In genomic region chr5:142006363-142007236, GRCh38 we compare ENCODE assay signal across 15 cellular contexts. TPM values are rescaled to one million over a fixed set of nuclear protein-coding genes. Genes with fewer than 3 reads are reported as not detected.
DNase-seq lines count a peak whose midpoint lies in the region; ATAC-seq and TF ChIP-seq lines count a peak whose summit lies in the region.
"Had no signal": no experiment of that assay in that cellular context is flagged by ENCODE, and none has a peak within 500 bp of the region (broad histone marks: within the 10 kb centered on the region; RNA-seq: fewer than 3 reads in every experiment).

No MANE protein-coding gene starts in this region.

- ATAC-seq in HG03565 (IDR thresholded peaks at IDR 0.05; ENCODE audit: unreplicated experiment) (peak; percentile 68), HG03095 (IDR thresholded peaks at IDR 0.05; ENCODE audit: unreplicated experiment) (no peak)

- no peak overlapping the region for H3K4ac ChIP-seq in mesenchymal stem cell (ENCODE audit: low read depth in 1 of 2, low read length in 2 of 2)

- no peak overlapping the region for H2AK5ac ChIP-seq in mesenchymal stem cell (ENCODE audit: low read length, severe bottlenecking)

- H3K4me3 ChIP-seq in OCI-LY7 (ENCODE audit: low read depth, low read length, poor library complexity, severe bottlenecking) (no peak overlapping the region), mesenchymal stem cell (ENCODE audit: insufficient read depth in 1 of 2, low read depth in 1 of 2, low read length in 2 of 2) (no peak overlapping the region)
- H3K4me3 ChIP-seq: esophagus squamous epithelium, suprapubic skin had no signal

- no peak overlapping the region for H2BK15ac ChIP-seq in mesenchymal stem cell (ENCODE audit: low read depth, poor library complexity, severe bottlenecking)

- peaks cover 9% of the 10 kb centered on the region for H3K79me1 ChIP-seq in mesenchymal stem cell (replicated peaks; ENCODE audit: low read length, poor library complexity, severe bottlenecking)

- H2AFZ ChIP-seq in OCI-LY7 (ENCODE audit: low read length) (no peak overlapping the region), mesenchymal stem cell (ENCODE audit: low read depth, low read length) (no peak overlapping the region)

- H4K20me1 ChIP-seq in OCI-LY7 (ENCODE audit: insufficient read depth, low read length) = no peaks in the 10 kb centered on the region

- no peaks in the 10 kb centered on the region for H3K27me3 Mint-ChIP-seq in activated T-helper 2 cell treated with anti-CD3 and anti-CD28 coated beads, Interferon-gamma antibody, Interleukin-2, Interleukin-4, amounts not matched to agents 10 μg/mL and 5 μg/mL and 100 μg/mL, durations not matched to agents 14 hours and 24 hours and 36 hours (ENCODE audit: low read depth)
- H3K27me3 Mint-ChIP-seq: B cell had no signal

- H3K9ac ChIP-seq in mesenchymal stem cell (ENCODE audit: low read length) = no peak overlapping the region

- BruUV-seq in OCI-LY7 (replicated peaks; lab: Mats Ljungman, UMichigan) = no TSS peak

- H3K27ac ChIP-seq in OCI-LY7 (ENCODE audit: low read depth, low read length, poor library complexity, severe bottlenecking) (no peak overlapping the region), mesenchymal stem cell (ENCODE audit: low read length, poor library complexity, severe bottlenecking) (no peak overlapping the region)
- H3K27ac ChIP-seq: esophagus squamous epithelium, suprapubic skin, VCaP had no signal

- H4K8ac ChIP-seq in mesenchymal stem cell (ENCODE audit: low read length) = no peak overlapping the region

- H3K4me1 ChIP-seq in OCI-LY7 (ENCODE audit: insufficient read depth, low read length, poor library complexity, severe bottlenecking) = peaks cover under 1% of the 10 kb centered on the region
- H3K4me1 ChIP-seq in mesenchymal stem cell (ENCODE audit: control insufficient read depth, insufficient read depth, low read depth, low read length) = peaks cover 1% of the 10 kb centered on the region

- no peaks in the 10 kb centered on the region for H3K9me3 Mint-ChIP-seq in activated T-helper 2 cell treated with anti-CD3 and anti-CD28 coated beads, Interferon-gamma antibody, Interleukin-2, Interleukin-4, amounts not matched to agents 10 μg/mL and 5 μg/mL and 100 μg/mL, durations not matched to agents 14 hours and 24 hours and 36 hours

- no peak overlapping the region for H2BK120ac ChIP-seq in mesenchymal stem cell (ENCODE audit: low read depth, low read length)

- WGBS in mesenchymal stem cell = 90% methylated on average over 2 of the region's 3 CpGs

- peak overlapping the region; percentile 38 for H3K4me3 Mint-ChIP-seq in activated T-helper 2 cell treated with anti-CD3 and anti-CD28 coated beads, Interferon-gamma antibody, Interleukin-2, Interleukin-4, amounts not matched to agents 10 μg/mL and 5 μg/mL and 100 μg/mL, durations not matched to agents 14 hours and 24 hours and 36 hours (ENCODE audit: low read depth)
- H3K4me3 Mint-ChIP-seq: B cell had no signal

- no peak overlapping the region for H4K91ac ChIP-seq in mesenchymal stem cell (ENCODE audit: low read length)

- TF ChIP-seq CTCF in OCI-LY7 (conservative IDR thresholded peaks at IDR 0.05; ENCODE audit: low read length) = no peak

- peaks cover 50% of the 10 kb centered on the region for H3K4me1 Mint-ChIP-seq in activated T-helper 2 cell treated with anti-CD3 and anti-CD28 coated beads, Interferon-gamma antibody, Interleukin-2, Interleukin-4, amounts not matched to agents 10 μg/mL and 5 μg/mL and 100 μg/mL, durations not matched to agents 14 hours and 24 hours and 36 hours (ENCODE audit: low read depth)

- H3K4me2 ChIP-seq in OCI-LY7 (ENCODE audit: low read length) (no peak overlapping the region), mesenchymal stem cell (ENCODE audit: low read length, poor library complexity, severe bottlenecking) (no peak overlapping the region)

- no peaks in the 10 kb centered on the region for H3K79me2 ChIP-seq in OCI-LY7 (ENCODE audit: insufficient read depth, low read depth, low read length)

- H3K14ac ChIP-seq in mesenchymal stem cell (ENCODE audit: low read length in 2 of 2) = no peak overlapping the region

- no peaks in the 10 kb centered on the region for H3K27me3 ChIP-seq in mesenchymal stem cell (ENCODE audit: control insufficient read depth in 1 of 2, insufficient read depth in 1 of 2, low read length in 2 of 2)
- H3K27me3 ChIP-seq: esophagus squamous epithelium, suprapubic skin had no signal

- no peak overlapping the region for H2BK12ac ChIP-seq in mesenchymal stem cell (ENCODE audit: low read length in 2 of 2)

- no peaks in the 10 kb centered on the region for H3K9me3 ChIP-seq in OCI-LY7 (ENCODE audit: low read length)
- H3K9me3 ChIP-seq in mesenchymal stem cell (ENCODE audit: control insufficient read depth, low read length) = no peaks in the 10 kb centered on the region
- H3K9me3 ChIP-seq: esophagus squamous epithelium, suprapubic skin had no signal

- H3K27ac Mint-ChIP-seq in activated T-helper 2 cell treated with anti-CD3 and anti-CD28 coated beads, Interferon-gamma antibody, Interleukin-2, Interleukin-4, amounts not matched to agents 10 μg/mL and 5 μg/mL and 100 μg/mL, durations not matched to agents 14 hours and 24 hours and 36 hours = peak overlapping the region; percentile 89
- H3K27ac Mint-ChIP-seq: B cell had no signal

- H3K18ac ChIP-seq in mesenchymal stem cell (ENCODE audit: low read depth in 1 of 2, low read length in 2 of 2) = no peak overlapping the region

- intact Hi-C loops in activated T-helper 2 cell treated with anti-CD3 and anti-CD28 coated beads, Interferon-gamma antibody, Interleukin-2, Interleukin-4, amounts not matched to agents 10 μg/mL and 5 μg/mL and 100 μg/mL, durations not matched to agents 14 hours and 24 hours and 36 hours (cut with micrococcal nuclease) = loop anchor here (1.0 kb wide), 1 partner anchor 10 kb away; no protein-coding TSS in a partner anchor
- intact Hi-C loops in OCI-LY7 (cut with micrococcal nuclease; ENCODE audit: unreplicated experiment) = no loop called here
- intact Hi-C loops in posterior cingulate gyrus (cut with DNase I) = no loop called here

- CTCF ChIA-PET in OCI-LY7 (lab: Charles Lee; ENCODE audit: unreplicated experiment) = no interaction called here

- peak; percentile 61 for DNase-seq in stimulated activated CD4-positive, alpha-beta T cell treated with anti-CD3 and anti-CD28 coated beads, Interleukin-1b, Interleukin-23, amount 100 ng/mL, for 48 hours
- DNase-seq in stimulated activated CD4-positive, alpha-beta T cell treated with anti-CD3 and anti-CD28 coated beads, Interleukin-2, amount 100 ng/mL, for 24 hours = no peak
- no peak for DNase-seq in activated T-helper 2 cell treated with anti-CD3 and anti-CD28 coated beads, Interferon-gamma antibody, Interleukin-2, Interleukin-4, amounts not matched to agents 10 μg/mL and 5 μg/mL and 100 μg/mL, durations not matched to agents 14 hours and 24 hours and 36 hours (ENCODE audit: low spot score)
- no peak for DNase-seq in OCI-LY7 (ENCODE audit: low spot score)
- DNase-seq in mesenchymal stem cell = no peak
- DNase-seq in posterior cingulate gyrus = no peak
- DNase-seq: esophagus squamous epithelium, NCI-H1417 treated with DMSO at 0.1 percent for 48 hours, nucleus accumbens had no signal

- H3K9me2 ChIP-seq in OCI-LY7 (ENCODE audit: insufficient read depth, low read length) = no peaks in the 10 kb centered on the region

- POLR2A ChIA-PET in OCI-LY7 (lab: Charles Lee) = no interaction called here

- H3K36me3 ChIP-seq in OCI-LY7 (ENCODE audit: insufficient read depth, low read length) (peaks cover 79% of the 10 kb centered on the region), mesenchymal stem cell (ENCODE audit: control insufficient read depth in 1 of 2, insufficient read depth in 2 of 2, low read depth in 1 of 2, low read length in 2 of 2) (peaks cover 39 to 89% of the 10 kb centered on the region in 2 experiments)

- H2BK5ac ChIP-seq in mesenchymal stem cell (ENCODE audit: low read depth, low read length, poor library complexity, severe bottlenecking) = no peak overlapping the region

- peaks cover 87% of the 10 kb centered on the region for H3K36me3 Mint-ChIP-seq in activated T-helper 2 cell treated with anti-CD3 and anti-CD28 coated beads, Interferon-gamma antibody, Interleukin-2, Interleukin-4, amounts not matched to agents 10 μg/mL and 5 μg/mL and 100 μg/mL, durations not matched to agents 14 hours and 24 hours and 36 hours (ENCODE audit: low read depth)

- no peak overlapping the region for H3K23ac ChIP-seq in mesenchymal stem cell (ENCODE audit: low read length in 2 of 2)

RNA-seq across cellular contexts. Expression of gene GNPDA1, which starts 6.2 kb away (rescaled TPM):
- 35.8 and 43.7 TPM in 2 replicates for total RNA-seq in activated T-helper 2 cell treated with anti-CD3 and anti-CD28 coated beads, Interferon-gamma antibody, Interleukin-2, Interleukin-4, amounts not matched to agents 10 μg/mL and 5 μg/mL and 100 μg/mL, durations not matched to agents 14 hours and 24 hours and 36 hours
- total RNA-seq in OCI-LY7 (2014; rRNA removed; shearing (Covaris generic)) = 20.2 and 22.9 TPM in 2 replicates
- 23.1 and 24.1 TPM in 2 replicates for total RNA-seq in OCI-LY7 (2022)
- 40.6 TPM for polyA plus RNA-seq in mesenchymal stem cell (2013, experiment 1 of 2)
- 41.0 TPM for polyA plus RNA-seq in mesenchymal stem cell (2013, experiment 2 of 2)

RNA-seq across cellular contexts. Expression of gene RNF14, which starts 37.7 kb away (rescaled TPM):
- total RNA-seq in activated T-helper 2 cell treated with anti-CD3 and anti-CD28 coated beads, Interferon-gamma antibody, Interleukin-2, Interleukin-4, amounts not matched to agents 10 μg/mL and 5 μg/mL and 100 μg/mL, durations not matched to agents 14 hours and 24 hours and 36 hours = 22.0 and 24.1 TPM in 2 replicates
- total RNA-seq in OCI-LY7 (2014; rRNA removed; shearing (Covaris generic)) = 23.7 and 31.7 TPM in 2 replicates
- total RNA-seq in OCI-LY7 (2022) = 41.1 and 41.9 TPM in 2 replicates
- polyA plus RNA-seq in mesenchymal stem cell (2013, experiment 1 of 2) = 48.6 TPM
- polyA plus RNA-seq in mesenchymal stem cell (2013, experiment 2 of 2) = 52.3 TPM

RNA-seq across cellular contexts. Expression of gene PCDH12, which starts 48.6 kb away (rescaled TPM):
- 1.1 and 1.3 TPM in 2 replicates for total RNA-seq in activated T-helper 2 cell treated with anti-CD3 and anti-CD28 coated beads, Interferon-gamma antibody, Interleukin-2, Interleukin-4, amounts not matched to agents 10 μg/mL and 5 μg/mL and 100 μg/mL, durations not matched to agents 14 hours and 24 hours and 36 hours
- 0.03 TPM in 1 of 2 replicates, not detected in the other for total RNA-seq in OCI-LY7 (2014; rRNA removed; shearing (Covaris generic))
- not detected in 2 replicates for total RNA-seq in OCI-LY7 (2022)
- 0.10 TPM for polyA plus RNA-seq in mesenchymal stem cell (2013, experiment 1 of 2)
- polyA plus RNA-seq in mesenchymal stem cell (2013, experiment 2 of 2) = 0.11 TPM
- total RNA-seq: B cell, kidney epithelial cell had no signal
